Comparison of ENCODE assay signal across 22 cellular contexts in the genomic region with DNA sequence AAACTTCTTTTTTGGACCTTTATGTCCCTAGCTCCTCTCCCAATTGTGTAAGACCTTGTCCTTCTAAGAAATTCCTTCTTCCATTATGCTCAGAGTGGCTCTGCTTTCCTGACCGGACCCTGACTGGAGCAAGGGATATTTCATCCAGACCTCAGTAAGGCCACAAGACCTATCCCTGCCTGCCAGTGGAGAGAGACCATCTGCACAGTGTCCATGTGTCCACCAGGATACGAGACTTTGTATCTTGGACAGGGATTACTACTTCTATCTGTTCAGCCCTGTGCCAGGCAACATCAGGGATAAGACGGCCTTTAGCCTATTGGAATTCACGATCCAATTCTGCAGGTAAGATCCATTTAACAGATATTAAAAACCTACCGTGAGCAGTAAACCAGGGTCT. TPM values are rescaled to one million over a fixed set of nuclear protein-coding genes. Genes with fewer than 3 reads are reported as not detected.
"Had no signal": no experiment of that assay in that cellular context is flagged by ENCODE, and none has a peak within 500 bp of the region (broad histone marks: within the 10 kb centered on the region; RNA-seq: fewer than 3 reads in every experiment).

No MANE protein-coding gene starts in this region.

- H3K9ac ChIP-seq: SK-N-SH had no signal

- H3K36me3 Mint-ChIP-seq: T-cell had no signal

- H3K4me3 Mint-ChIP-seq: T-cell had no signal

- H3K27ac ChIP-seq: HL-60, RWPE1 had no signal

- H3K9me2 ChIP-seq: SK-N-SH had no signal

- H3K4me1 Mint-ChIP-seq: T-cell had no signal

- H3K4me2 ChIP-seq: SK-N-SH had no signal

- DNase-seq: Kasumi-1, KG1, MV-4-11, NCI-H1048, NCI-H1105, NCI-H1417, NCI-H1436 treated with DMSO at 0.1 percent for 48 hours, NCI-H1694, NCI-H187 treated with DMSO at 0.1 percent for 48 hours, NCI-H2029 treated with DMSO at 0.1 percent for 48 hours, NCI-H345, NCI-H446 treated with DMSO at 0.1 percent for 48 hours, NCI-H510A treated with DMSO at 0.1 percent for 48 hours, NCI-H526, SHP77, SK-N-SH, SW 1271, T-cell had no signal

- ATAC-seq: Panc1, T-cell had no signal

- H3K27ac Mint-ChIP-seq: T-cell had no signal

- H3K9me3 ChIP-seq: SK-N-SH had no signal

- H3K9me3 Mint-ChIP-seq: T-cell had no signal

RNA-seq across cellular contexts. Expression of gene ATOH7, which starts 7.2 kb away (rescaled TPM):
- total RNA-seq: M059J, T-cell had no signal
